Comparison of ENCODE assay signal across 16 cellular contexts in genomic region chr5:150106669-150107068, GRCh38. TPM values are rescaled to one million over a fixed set of nuclear protein-coding genes. Genes with fewer than 3 reads are reported as not detected.
DNase-seq lines count a peak whose midpoint lies in the region; ATAC-seq and TF ChIP-seq lines count a peak whose summit lies in the region.
"Had no signal": no experiment of that assay in that cellular context is flagged by ENCODE, and none has a peak within 500 bp of the region (broad histone marks: within the 10 kb centered on the region; RNA-seq: fewer than 3 reads in every experiment).

No MANE protein-coding gene starts in this region.

- TF ChIP-seq CTCF in upper lobe of right lung (IDR thresholded peaks at IDR 0.05) (no peak), natural killer cell (IDR thresholded peaks at IDR 0.05) (no peak)

- no peak for DNase-seq in activated naive CD8-positive, alpha-beta T cell treated with anti-CD3 and anti-CD28 coated beads, Interleukin-2, amount 10 ng/mL, durations not matched to agents 7 days and 5 days
- no peak for DNase-seq in activated naive CD8-positive, alpha-beta T cell treated with anti-CD3 and anti-CD28 coated beads for 36 hours
- DNase-seq in NCI-H510A (lab: John Stamatoyannopoulos, UW), result peak; percentile 61
- peak; percentile 55 for DNase-seq in islet precursor cell
- DNase-seq in upper lobe of right lung, result no peak
- no peak for DNase-seq in natural killer cell
- DNase-seq in HuH-7 (ENCODE audit: low spot score), result no peak
- DNase-seq in activated effector memory CD4-positive, alpha-beta T cell treated with Interleukin-2 at 50 U/mL for 16 hours, result no peak
- DNase-seq: activated CD4-positive, alpha-beta T cell treated with anti-CD3 and anti-CD28 coated beads for 48 hours had no signal

- no peak overlapping the region for H3K4me3 ChIP-seq in upper lobe of right lung
- H3K4me3 ChIP-seq: SK-N-MC, skin epidermis had no signal

- H3K27ac ChIP-seq in upper lobe of right lung, result no peak overlapping the region
- H3K27ac ChIP-seq: epithelial cell of prostate had no signal

- H3K36me3 Mint-ChIP-seq in activated naive CD8-positive, alpha-beta T cell treated with anti-CD3 and anti-CD28 coated beads, Interleukin-2, amount 10 ng/mL, durations not matched to agents 7 days and 5 days, result no peaks in the 10 kb centered on the region
- H3K36me3 Mint-ChIP-seq in activated naive CD8-positive, alpha-beta T cell treated with anti-CD3 and anti-CD28 coated beads for 36 hours, result no peaks in the 10 kb centered on the region
- H3K36me3 Mint-ChIP-seq in natural killer cell, result no peaks in the 10 kb centered on the region

- peak; percentile 40 for ATAC-seq in activated naive CD8-positive, alpha-beta T cell treated with anti-CD3 and anti-CD28 coated beads, Interleukin-2, amount 10 ng/mL, durations not matched to agents 7 days and 5 days (ENCODE audit: low read depth)
- ATAC-seq in upper lobe of right lung, result peak; percentile 23
- ATAC-seq in natural killer cell, result no peak

- intact Hi-C loops in upper lobe of right lung (cut with DNase I), result no loop called here
- intact Hi-C loops in natural killer cell (cut with micrococcal nuclease), result no loop called here

- H3K27ac Mint-ChIP-seq in activated naive CD8-positive, alpha-beta T cell treated with anti-CD3 and anti-CD28 coated beads, Interleukin-2, amount 10 ng/mL, durations not matched to agents 7 days and 5 days, result no peak overlapping the region
- no peak overlapping the region for H3K27ac Mint-ChIP-seq in activated naive CD8-positive, alpha-beta T cell treated with anti-CD3 and anti-CD28 coated beads for 36 hours
- H3K27ac Mint-ChIP-seq in natural killer cell, result no peak overlapping the region
- H3K27ac Mint-ChIP-seq: activated T-helper 2 cell treated with anti-CD3 and anti-CD28 coated beads, Interferon-gamma antibody, Interleukin-2, Interleukin-4, amounts not matched to agents 10 μg/mL and 5 μg/mL and 100 μg/mL, durations not matched to agents 14 hours and 24 hours and 36 hours had no signal

- H3K9me3 Mint-ChIP-seq in activated naive CD8-positive, alpha-beta T cell treated with anti-CD3 and anti-CD28 coated beads, Interleukin-2, amount 10 ng/mL, durations not matched to agents 7 days and 5 days, result no peaks in the 10 kb centered on the region
- H3K9me3 Mint-ChIP-seq in activated naive CD8-positive, alpha-beta T cell treated with anti-CD3 and anti-CD28 coated beads for 36 hours, result no peaks in the 10 kb centered on the region
- H3K9me3 Mint-ChIP-seq in natural killer cell, result no peaks in the 10 kb centered on the region
- H3K9me3 Mint-ChIP-seq: activated T-helper 2 cell treated with anti-CD3 and anti-CD28 coated beads, Interferon-gamma antibody, Interleukin-2, Interleukin-4, amounts not matched to agents 10 μg/mL and 5 μg/mL and 100 μg/mL, durations not matched to agents 14 hours and 24 hours and 36 hours had no signal

- H3K4me1 Mint-ChIP-seq in activated naive CD8-positive, alpha-beta T cell treated with anti-CD3 and anti-CD28 coated beads, Interleukin-2, amount 10 ng/mL, durations not matched to agents 7 days and 5 days, result peaks cover 4% of the 10 kb centered on the region
- H3K4me1 Mint-ChIP-seq in activated naive CD8-positive, alpha-beta T cell treated with anti-CD3 and anti-CD28 coated beads for 36 hours, result no peaks in the 10 kb centered on the region
- H3K4me1 Mint-ChIP-seq in natural killer cell, result peaks cover 0 to 1% of the 10 kb centered on the region in 2 donors

- POLR2A ChIA-PET in activated naive CD8-positive, alpha-beta T cell treated with anti-CD3 and anti-CD28 coated beads, Interleukin-2, amount 10 ng/mL, durations not matched to agents 7 days and 5 days (lab: Charles Lee), result no interaction called here

- no peak overlapping the region for H3K4me3 Mint-ChIP-seq in activated naive CD8-positive, alpha-beta T cell treated with anti-CD3 and anti-CD28 coated beads, Interleukin-2, amount 10 ng/mL, durations not matched to agents 7 days and 5 days
- H3K4me3 Mint-ChIP-seq in activated naive CD8-positive, alpha-beta T cell treated with anti-CD3 and anti-CD28 coated beads for 36 hours, result no peak overlapping the region
- H3K4me3 Mint-ChIP-seq in natural killer cell, result no peak overlapping the region

- no peaks in the 10 kb centered on the region for H3K36me3 ChIP-seq in upper lobe of right lung

- H3K4me1 ChIP-seq in upper lobe of right lung, result peaks cover 13% of the 10 kb centered on the region

- H3K9me3 ChIP-seq in upper lobe of right lung, result no peaks in the 10 kb centered on the region

- H3K27me3 Mint-ChIP-seq in activated naive CD8-positive, alpha-beta T cell treated with anti-CD3 and anti-CD28 coated beads, Interleukin-2, amount 10 ng/mL, durations not matched to agents 7 days and 5 days, result peaks cover 13% of the 10 kb centered on the region
- no peaks in the 10 kb centered on the region for H3K27me3 Mint-ChIP-seq in activated naive CD8-positive, alpha-beta T cell treated with anti-CD3 and anti-CD28 coated beads for 36 hours
- H3K27me3 Mint-ChIP-seq in natural killer cell (ENCODE audit: low read depth in 2 of 2), result peaks cover 6 to 14% of the 10 kb centered on the region in 2 donors

- H3K27me3 ChIP-seq in upper lobe of right lung, result no peaks in the 10 kb centered on the region

RNA-seq across cellular contexts. Expression of gene CSF1R, which starts 20.3 kb away (rescaled TPM):
- total RNA-seq in activated naive CD8-positive, alpha-beta T cell treated with anti-CD3 and anti-CD28 coated beads, Interleukin-2, amount 10 ng/mL, durations not matched to agents 7 days and 5 days, result 1 to 10 TPM; 3.4 to 3.6 TPM
- total RNA-seq in activated naive CD8-positive, alpha-beta T cell treated with anti-CD3 and anti-CD28 coated beads for 36 hours, result not detected
- total RNA-seq in upper lobe of right lung (48.7 TPM), natural killer cell (10 to 100 TPM in 1 of 3 donors, 1 to 10 TPM in 2; 4.9 to 39.0 (median 7.8) TPM)
- total RNA-seq: bronchial epithelial cell, myocyte had no signal

RNA-seq across cellular contexts. Expression of gene PDGFRB, which starts 49.0 kb away (rescaled TPM):
- 10 to 100 TPM; 33.4 to 41.5 TPM for total RNA-seq in activated naive CD8-positive, alpha-beta T cell treated with anti-CD3 and anti-CD28 coated beads, Interleukin-2, amount 10 ng/mL, durations not matched to agents 7 days and 5 days
- total RNA-seq in activated naive CD8-positive, alpha-beta T cell treated with anti-CD3 and anti-CD28 coated beads for 36 hours, result 1 to 10 TPM; 1.1 to 1.5 TPM
- total RNA-seq in upper lobe of right lung (120 TPM), natural killer cell (10 to 100 TPM; 44.8 to 93.1 (median 61.6) TPM)

RNA-seq across cellular contexts. Expression of gene CDX1, which starts 59.9 kb away (rescaled TPM):
- total RNA-seq in activated naive CD8-positive, alpha-beta T cell treated with anti-CD3 and anti-CD28 coated beads, Interleukin-2, amount 10 ng/mL, durations not matched to agents 7 days and 5 days, result not detected
- not detected for total RNA-seq in activated naive CD8-positive, alpha-beta T cell treated with anti-CD3 and anti-CD28 coated beads for 36 hours
- total RNA-seq in upper lobe of right lung (not detected), natural killer cell (not detected)
- total RNA-seq: activated T-helper 2 cell treated with anti-CD3 and anti-CD28 coated beads, Interferon-gamma antibody, Interleukin-2, Interleukin-4, amounts not matched to agents 10 μg/mL and 5 μg/mL and 100 μg/mL, durations not matched to agents 14 hours and 24 hours and 36 hours; bronchial epithelial cell; M059J; myocyte had no signal

Comparison
In these comparisons a context has a peak if more than half of its experiments do, and no peak if none do; other contexts are left out.
1. RNA of gene CSF1R, which starts 20.3 kb away (total RNA-seq): 48.7 TPM in upper lobe of right lung (single experiment), 4.9 to 39.0 TPM in natural killer cell and 3.4 to 3.6 TPM in activated naive CD8-positive, alpha-beta T cell treated with anti-CD3 and anti-CD28 coated beads, Interleukin-2, amount 10 ng/mL, durations not matched to agents 7 days and 5 days; not detected in activated naive CD8-positive, alpha-beta T cell treated with anti-CD3 and anti-CD28 coated beads for 36 hours; every median in the first group is over 4 times any median in the second.
2. RNA of gene PDGFRB, which starts 49.0 kb away (total RNA-seq): 120 TPM in upper lobe of right lung (single experiment), 44.8 to 93.1 TPM in natural killer cell and 33.4 to 41.5 TPM in activated naive CD8-positive, alpha-beta T cell treated with anti-CD3 and anti-CD28 coated beads, Interleukin-2, amount 10 ng/mL, durations not matched to agents 7 days and 5 days; 1.1 to 1.5 TPM in activated naive CD8-positive, alpha-beta T cell treated with anti-CD3 and anti-CD28 coated beads for 36 hours; every median in the first group is over 10 times any median in the second.
3. ATAC-seq: peak in activated naive CD8-positive, alpha-beta T cell treated with anti-CD3 and anti-CD28 coated beads, Interleukin-2, amount 10 ng/mL, durations not matched to agents 7 days and 5 days (single experiment) and upper lobe of right lung (single experiment); none in natural killer cell (0 of 3).
4. DNase-seq: peak in NCI-H510A (single experiment) and islet precursor cell (single experiment); none in activated naive CD8-positive, alpha-beta T cell treated with anti-CD3 and anti-CD28 coated beads, Interleukin-2, amount 10 ng/mL, durations not matched to agents 7 days and 5 days (single experiment), activated naive CD8-positive, alpha-beta T cell treated with anti-CD3 and anti-CD28 coated beads for 36 hours (single experiment), upper lobe of right lung (single experiment), natural killer cell (single experiment), HuH-7 (single experiment) and activated effector memory CD4-positive, alpha-beta T cell treated with Interleukin-2 at 50 U/mL for 16 hours (single experiment).